8 cellular contexts compared by ENCODE assay signal in the genomic region with DNA sequence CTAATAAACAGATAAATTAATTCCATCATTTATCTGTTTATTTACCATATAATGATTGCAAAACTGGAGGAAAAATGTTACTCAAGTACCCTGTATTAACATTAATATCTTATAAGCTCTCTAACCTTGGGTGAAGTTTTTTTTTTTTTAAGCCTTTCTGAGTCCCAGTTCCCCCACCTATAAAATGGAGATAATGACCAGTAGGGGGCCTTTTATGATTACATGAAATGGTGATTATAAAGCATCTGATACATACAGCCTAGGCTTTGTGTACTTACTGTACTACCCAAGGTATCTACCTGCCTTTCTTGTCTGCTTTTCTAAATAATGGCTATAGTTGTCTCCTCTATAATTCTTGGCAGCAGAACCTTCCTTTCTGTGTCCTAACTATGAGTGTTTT. TPM values are rescaled to one million over a fixed set of nuclear protein-coding genes. Genes with fewer than 3 reads are reported as not detected.
DNase-seq lines count a peak whose midpoint lies in the region; ATAC-seq and TF ChIP-seq lines count a peak whose summit lies in the region.

No MANE protein-coding gene starts in this region.

- POLR2A ChIA-PET in HEK293 (lab: Yijun Ruan, JAX) = no interaction called here

- no peaks in the 10 kb centered on the region for H3K79me2 ChIP-seq in hepatocyte

- H3K9me2 ChIP-seq in hepatocyte (replicated peaks; ENCODE audit: insufficient read depth) = no peaks in the 10 kb centered on the region

- no peak overlapping the region for H2AFZ ChIP-seq in hepatocyte

- no peak overlapping the region for H3K27ac ChIP-seq in HEK293 (ENCODE audit: extremely low read depth, low read depth, low read length)
- H3K27ac ChIP-seq in hepatocyte = no peak overlapping the region

- H3K4me3 ChIP-seq in AG10803 (ENCODE audit: low read length) (no peak overlapping the region), HEK293 (ENCODE audit: low read depth, low read length) (no peak overlapping the region), hepatocyte (no peak overlapping the region)

- H3K36me3 ChIP-seq in HEK293 (ENCODE audit: control insufficient read depth in 2 of 2, insufficient read depth in 1 of 2, low read length in 2 of 2) (no peaks in the 10 kb centered on the region), hepatocyte (replicated peaks; ENCODE audit: insufficient read depth, low read depth) (no peaks in the 10 kb centered on the region)

- H4K20me1 ChIP-seq in hepatocyte (ENCODE audit: insufficient read depth, poor library complexity, severe bottlenecking) = no peaks in the 10 kb centered on the region

- H3K4me1 ChIP-seq in HEK293 (ENCODE audit: control insufficient read depth, insufficient read depth, low read length) (no peaks in the 10 kb centered on the region), hepatocyte (ENCODE audit: insufficient read depth) (no peaks in the 10 kb centered on the region)

- peak; percentile 55 for TF ChIP-seq CTCF in AG10803 (conservative IDR thresholded peaks at IDR 0.05; ENCODE audit: low read length)
- no peak for TF ChIP-seq CTCF in HEK293 (tag by site-specific recombination; IDR thresholded peaks at IDR 0.05)
- TF ChIP-seq CTCF in hepatocyte (IDR thresholded peaks at IDR 0.05; ENCODE audit: poor library complexity) = peak; percentile 11

- DNase-seq in AG10803 (ENCODE audit: low read depth) (peak; percentile 33), SHP77 treated with DMSO at 0.1 percent for 48 hours (lab: John Stamatoyannopoulos, UW) (peak; percentile 17), hepatocyte (ENCODE audit: low spot score) (no peak), GM19238 (ENCODE audit: insufficient read length, low spot score) (no peak), NCI-H2196 treated with DMSO at 0.1 percent for 48 hours (lab: John Stamatoyannopoulos, UW; ENCODE audit: unreplicated experiment) (no peak)

- ATAC-seq in HG02763 (IDR thresholded peaks at IDR 0.05; ENCODE audit: unreplicated experiment) (no peak), GM18861 (IDR thresholded peaks at IDR 0.05; ENCODE audit: unreplicated experiment) (no peak)

- H3K4me2 ChIP-seq in hepatocyte = no peak overlapping the region

- CTCF ChIA-PET in HEK293 (lab: Yijun Ruan, JAX) = interaction anchor here (0.6 to 2.1 kb wide), 6 partner anchors 22 to 794 kb away, joined by 3 to 8 read pairs (median 4); partner anchors contain the start of gene ZDHHC1

- no peaks in the 10 kb centered on the region for H3K27me3 ChIP-seq in hepatocyte

- H3K9me3 ChIP-seq in HEK293 (ENCODE audit: control insufficient read depth, insufficient read depth, low read depth, low read length) (no peaks in the 10 kb centered on the region), hepatocyte (ENCODE audit: low read depth) (no peaks in the 10 kb centered on the region)

TF ChIP-seq in HEK293, 187 proteins besides CTCF, POLR2A, EP300 and RAD21:
- TF ChIP-seq, protein P1, sequence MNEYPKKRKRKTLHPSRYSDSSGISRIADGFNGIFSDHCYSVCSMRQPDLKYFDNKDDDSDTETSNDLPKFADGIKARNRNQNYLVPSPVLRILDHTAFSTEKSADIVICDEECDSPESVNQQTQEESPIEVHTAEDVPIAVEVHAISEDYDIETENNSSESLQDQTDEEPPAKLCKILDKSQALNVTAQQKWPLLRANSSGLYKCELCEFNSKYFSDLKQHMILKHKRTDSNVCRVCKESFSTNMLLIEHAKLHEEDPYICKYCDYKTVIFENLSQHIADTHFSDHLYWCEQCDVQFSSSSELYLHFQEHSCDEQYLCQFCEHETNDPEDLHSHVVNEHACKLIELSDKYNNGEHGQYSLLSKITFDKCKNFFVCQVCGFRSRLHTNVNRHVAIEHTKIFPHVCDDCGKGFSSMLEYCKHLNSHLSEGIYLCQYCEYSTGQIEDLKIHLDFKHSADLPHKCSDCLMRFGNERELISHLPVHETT (tag by site-specific recombination; IDR thresholded peaks at IDR 0.05) = no peak
- TF ChIP-seq ZNF654 (tag by site-specific recombination; IDR thresholded peaks at IDR 0.05; ENCODE audit: low read depth) = peak; percentile 18; the same call in 1 of the 2 replicates
- no peak for TF ChIP-seq ZSCAN30 (tag by site-specific recombination; IDR thresholded peaks at IDR 0.05)

RNA-seq across cellular contexts. Expression of gene LRRC36, which starts 22.6 kb away (rescaled TPM):
- 0.23 and 0.32 TPM in 2 replicates for total RNA-seq in hepatocyte
- polyA plus RNA-seq in hepatocyte = 0.69 TPM in 1 of 2 replicates, not detected in the other

RNA-seq across cellular contexts. Expression of gene KCTD19, which starts 22.6 kb away (rescaled TPM):
- total RNA-seq in hepatocyte = not detected in 2 replicates
- polyA plus RNA-seq in hepatocyte = not detected in 2 replicates

RNA-seq across cellular contexts. Expression of gene TPPP3, which starts 44.1 kb away (rescaled TPM):
- 0.88 and 3.2 TPM in 2 replicates for total RNA-seq in hepatocyte
- 13.4 and 20.1 TPM in 2 replicates for polyA plus RNA-seq in hepatocyte

Comparison
In these comparisons a context has a peak if more than half of its experiments do, and no peak if none do; other contexts are left out.
1. DNase-seq: peak in AG10803 (single experiment) and SHP77 treated with DMSO at 0.1 percent for 48 hours (single experiment); none in hepatocyte (single experiment), GM19238 (single experiment) and NCI-H2196 treated with DMSO at 0.1 percent for 48 hours (single experiment).